Comparison of ENCODE assay signal across 1 cellular context in the genomic region with DNA sequence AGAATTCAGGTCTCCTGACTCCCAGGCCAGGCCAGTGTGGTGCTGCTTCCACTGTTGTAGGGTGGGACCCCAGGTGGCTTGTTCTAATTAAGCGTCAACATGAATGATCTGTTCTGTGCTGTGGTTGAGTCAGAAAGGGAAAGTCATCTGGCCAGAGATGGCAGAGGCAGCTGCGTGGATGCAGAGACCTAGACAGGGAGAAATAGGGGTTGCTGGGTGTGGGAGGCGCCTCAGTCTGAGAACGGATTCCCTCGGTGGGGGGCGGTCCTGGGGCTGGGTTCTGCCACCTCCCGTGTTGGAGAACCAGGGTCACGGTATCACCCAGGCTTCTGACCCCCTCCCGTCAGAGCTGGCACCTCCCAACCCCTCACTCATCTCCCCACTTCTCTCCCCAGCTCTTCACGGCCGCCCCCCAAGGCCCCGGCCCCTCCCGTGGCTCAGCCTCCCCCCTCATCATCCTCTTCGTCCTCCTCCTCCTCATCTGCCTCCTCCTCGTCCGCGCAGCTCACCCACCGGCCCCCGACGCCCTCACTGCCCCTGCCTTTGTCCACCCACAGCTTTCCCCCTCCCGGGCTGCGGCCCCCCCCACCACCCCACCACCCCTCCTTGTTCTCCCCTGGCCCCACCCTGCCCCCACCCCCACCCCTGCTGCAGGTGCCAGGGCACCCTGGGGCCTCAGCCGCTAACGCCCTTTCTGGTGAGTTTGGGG.
TF ChIP-seq lines count a peak whose summit lies in the region.

No MANE protein-coding gene starts in this region.

TF ChIP-seq in SK-N-SH, 30 proteins besides CTCF, POLR2A, EP300 and RAD21:
- TF ChIP-seq, protein P1, sequence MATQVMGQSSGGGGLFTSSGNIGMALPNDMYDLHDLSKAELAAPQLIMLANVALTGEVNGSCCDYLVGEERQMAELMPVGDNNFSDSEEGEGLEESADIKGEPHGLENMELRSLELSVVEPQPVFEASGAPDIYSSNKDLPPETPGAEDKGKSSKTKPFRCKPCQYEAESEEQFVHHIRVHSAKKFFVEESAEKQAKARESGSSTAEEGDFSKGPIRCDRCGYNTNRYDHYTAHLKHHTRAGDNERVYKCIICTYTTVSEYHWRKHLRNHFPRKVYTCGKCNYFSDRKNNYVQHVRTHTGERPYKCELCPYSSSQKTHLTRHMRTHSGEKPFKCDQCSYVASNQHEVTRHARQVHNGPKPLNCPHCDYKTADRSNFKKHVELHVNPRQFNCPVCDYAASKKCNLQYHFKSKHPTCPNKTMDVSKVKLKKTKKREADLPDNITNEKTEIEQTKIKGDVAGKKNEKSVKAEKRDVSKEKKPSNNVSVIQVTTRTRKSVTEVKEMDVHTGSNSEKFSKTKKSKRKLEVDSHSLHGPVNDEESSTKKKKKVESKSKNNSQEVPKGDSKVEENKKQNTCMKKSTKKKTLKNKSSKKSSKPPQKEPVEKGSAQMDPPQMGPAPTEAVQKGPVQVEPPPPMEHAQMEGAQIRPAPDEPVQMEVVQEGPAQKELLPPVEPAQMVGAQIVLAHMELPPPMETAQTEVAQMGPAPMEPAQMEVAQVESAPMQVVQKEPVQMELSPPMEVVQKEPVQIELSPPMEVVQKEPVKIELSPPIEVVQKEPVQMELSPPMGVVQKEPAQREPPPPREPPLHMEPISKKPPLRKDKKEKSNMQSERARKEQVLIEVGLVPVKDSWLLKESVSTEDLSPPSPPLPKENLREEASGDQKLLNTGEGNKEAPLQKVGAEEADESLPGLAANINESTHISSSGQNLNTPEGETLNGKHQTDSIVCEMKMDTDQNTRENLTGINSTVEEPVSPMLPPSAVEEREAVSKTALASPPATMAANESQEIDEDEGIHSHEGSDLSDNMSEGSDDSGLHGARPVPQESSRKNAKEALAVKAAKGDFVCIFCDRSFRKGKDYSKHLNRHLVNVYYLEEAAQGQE (IDR thresholded peaks at IDR 0.05; ENCODE audit: low read depth, low read length): no peak
- TF ChIP-seq, protein P2, sequence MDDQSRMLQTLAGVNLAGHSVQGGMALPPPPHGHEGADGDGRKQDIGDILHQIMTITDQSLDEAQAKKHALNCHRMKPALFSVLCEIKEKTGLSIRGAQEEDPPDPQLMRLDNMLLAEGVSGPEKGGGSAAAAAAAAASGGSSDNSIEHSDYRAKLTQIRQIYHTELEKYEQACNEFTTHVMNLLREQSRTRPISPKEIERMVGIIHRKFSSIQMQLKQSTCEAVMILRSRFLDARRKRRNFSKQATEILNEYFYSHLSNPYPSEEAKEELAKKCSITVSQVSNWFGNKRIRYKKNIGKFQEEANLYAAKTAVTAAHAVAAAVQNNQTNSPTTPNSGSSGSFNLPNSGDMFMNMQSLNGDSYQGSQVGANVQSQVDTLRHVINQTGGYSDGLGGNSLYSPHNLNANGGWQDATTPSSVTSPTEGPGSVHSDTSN (IDR thresholded peaks at IDR 0.05): no peak
- TF ChIP-seq SIN3A (IDR thresholded peaks at IDR 0.05; ENCODE audit: borderline replicate concordance, low read depth, low read length) (no peak), GATA2 (CRISPR knock-in tag; IDR thresholded peaks at IDR 0.05) (no peak), NFIC (IDR thresholded peaks at IDR 0.05; ENCODE audit: borderline replicate concordance) (no peak), SMC3 (IDR thresholded peaks at IDR 0.05; ENCODE audit: low read depth, low read length) (no peak), FOXJ3 (CRISPR knock-in tag; IDR thresholded peaks at IDR 0.05) (no peak), ELF1 (IDR thresholded peaks at IDR 0.05) (no peak), TAF1 (IDR thresholded peaks at IDR 0.05; ENCODE audit: borderline replicate concordance, low read depth, low read length) (no peak)
